In the genomic region with DNA sequence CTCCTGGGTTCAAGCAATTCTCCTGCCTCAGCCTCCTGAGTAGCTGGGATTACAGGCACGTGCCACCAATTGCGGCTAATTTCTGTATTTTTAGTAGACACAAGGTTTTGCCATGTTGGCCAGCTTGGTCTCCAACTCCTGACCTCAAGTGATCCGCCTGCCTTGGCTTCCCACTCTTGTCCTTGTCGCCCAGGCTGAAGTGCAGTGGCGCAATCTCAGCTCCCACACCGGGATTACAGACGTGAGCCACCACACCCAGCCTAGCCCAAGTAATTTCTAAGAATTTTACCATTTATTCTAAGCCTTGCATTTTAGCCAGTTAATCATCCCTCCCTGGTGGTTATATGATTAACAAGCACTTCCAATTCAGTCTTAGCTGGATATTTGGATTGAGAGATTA, we compare ENCODE assay signal across 1 cellular context.
TF ChIP-seq lines count a peak whose summit lies in the region.

No MANE protein-coding gene starts in this region.

TF ChIP-seq in K562, 482 proteins besides CTCF, POLR2A, EP300 and RAD21 (continued from another document):
- no peak for TF ChIP-seq NONO (IDR thresholded peaks at IDR 0.05; ENCODE audit: low read depth in 2 of 2, low read length in 1 of 2)
- TF ChIP-seq NCOA2 (IDR thresholded peaks at IDR 0.05; ENCODE audit: partially characterized antibody in 2 of 2): no peak
- TF ChIP-seq, protein P1, sequence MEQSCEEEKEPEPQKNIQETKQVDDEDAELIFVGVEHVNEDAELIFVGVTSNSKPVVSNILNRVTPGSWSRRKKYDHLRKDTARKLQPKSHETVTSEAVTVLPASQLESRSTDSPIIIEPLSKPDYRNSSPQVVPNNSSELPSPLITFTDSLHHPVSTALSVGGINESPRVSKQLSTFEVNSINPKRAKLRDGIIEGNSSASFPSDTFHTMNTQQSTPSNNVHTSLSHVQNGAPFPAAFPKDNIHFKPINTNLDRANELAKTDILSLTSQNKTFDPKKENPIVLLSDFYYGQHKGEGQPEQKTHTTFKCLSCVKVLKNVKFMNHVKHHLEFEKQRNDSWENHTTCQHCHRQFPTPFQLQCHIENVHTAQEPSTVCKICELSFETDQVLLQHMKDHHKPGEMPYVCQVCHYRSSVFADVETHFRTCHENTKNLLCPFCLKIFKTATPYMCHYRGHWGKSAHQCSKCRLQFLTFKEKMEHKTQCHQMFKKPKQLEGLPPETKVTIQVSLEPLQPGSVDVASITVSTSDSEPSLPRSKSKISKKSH (CRISPR knock-in tag; IDR thresholded peaks at IDR 0.05): no peak
